In genomic region chr4:113447695-113448265, GRCh38 we compare ENCODE assay signal across 13 cellular contexts.
DNase-seq lines count a peak whose midpoint lies in the region; ATAC-seq, FAIRE-seq and TF ChIP-seq lines count a peak whose summit lies in the region.
"Had no signal": no experiment of that assay in that cellular context is flagged by ENCODE, and none has a peak within 500 bp of the region (broad histone marks: within the 10 kb centered on the region; RNA-seq: fewer than 3 reads in every experiment).

No MANE protein-coding gene starts in this region.

- DNase-seq in activated CD4-positive, alpha-beta T cell treated with anti-CD3 and anti-CD28 coated beads for 36 hours: peak; percentile 64
- DNase-seq in activated CD4-positive, alpha-beta T cell treated with anti-CD3 and anti-CD28 coated beads for 1 hour: no peak
- no peak for DNase-seq in epithelial cell of prostate (ENCODE audit: low read depth, low spot score)
- DNase-seq in stimulated activated CD4-positive, alpha-beta T cell treated with anti-CD3 and anti-CD28 coated beads, TNF-alpha, amount 100 ng/mL, for 24 hours (ENCODE audit: low read depth in 3 of 3): peak in 2 of 3 experiments; percentile 18 to 24
- no peak for DNase-seq in NCI-H446 treated with DMSO at 0.1 percent for 48 hours (lab: John Stamatoyannopoulos, UW)
- DNase-seq in NCI-H128 (lab: John Stamatoyannopoulos, UW; ENCODE audit: unreplicated experiment): no peak
- DNase-seq in kidney: no peak
- DNase-seq: activated CD8-positive, alpha-beta memory T cell treated with anti-CD3 and anti-CD28 coated beads, Interleukin-2, amount 10 ng/mL, durations not matched to agents 7 days and 5 days; HFFc6; MG63; SHP77 had no signal

- CTCF ChIA-PET in activated CD4-positive, alpha-beta T cell treated with anti-CD3 and anti-CD28 coated beads for 36 hours (lab: Charles Lee): interaction anchor here (0.9 to 1.5 kb wide), 3 partner anchors 24 to 235 kb away, joined by 3 to 4 read pairs (median 3); no protein-coding TSS in a partner anchor

- intact Hi-C loops in activated CD4-positive, alpha-beta T cell treated with anti-CD3 and anti-CD28 coated beads for 36 hours (cut with DNase I, micrococcal nuclease): loop anchor here (2.0 to 10.0 kb wide), 6 partner anchors 93 to 375 kb away; partner anchors contain the start of gene CAMK2D (in 1 of the 2)
- intact Hi-C loops in kidney (cut with DNase I): no loop called here

- POLR2A ChIA-PET in activated CD4-positive, alpha-beta T cell treated with anti-CD3 and anti-CD28 coated beads for 36 hours (lab: Charles Lee): no interaction called here

- H3K9me3 ChIP-seq in kidney (ENCODE audit: control insufficient read depth in 1 of 2, low read length in 2 of 2): peaks cover 0 to 4% of the 10 kb centered on the region in 2 donors

- H3K27ac Mint-ChIP-seq in activated CD4-positive, alpha-beta T cell treated with anti-CD3 and anti-CD28 coated beads for 36 hours: no peak overlapping the region
- H3K27ac Mint-ChIP-seq: activated CD8-positive, alpha-beta memory T cell treated with anti-CD3 and anti-CD28 coated beads, Interleukin-2, amount 10 ng/mL, durations not matched to agents 7 days and 5 days; HFFc6 had no signal

- H3K4me1 Mint-ChIP-seq in activated CD4-positive, alpha-beta T cell treated with anti-CD3 and anti-CD28 coated beads for 36 hours: peaks cover 28% of the 10 kb centered on the region

- H3K36me3 ChIP-seq in kidney (ENCODE audit: control insufficient read depth in 1 of 2, insufficient read depth in 2 of 2, low read length in 2 of 2): no peaks in the 10 kb centered on the region
- H3K36me3 ChIP-seq: MG63 had no signal

- H3K4me3 Mint-ChIP-seq in activated CD4-positive, alpha-beta T cell treated with anti-CD3 and anti-CD28 coated beads for 36 hours: no peak overlapping the region
- H3K4me3 Mint-ChIP-seq: activated CD8-positive, alpha-beta memory T cell treated with anti-CD3 and anti-CD28 coated beads, Interleukin-2, amount 10 ng/mL, durations not matched to agents 7 days and 5 days; HFFc6 had no signal

- peak overlapping the region; percentile 87 for H3K27ac ChIP-seq in epithelial cell of prostate
- no peak overlapping the region for H3K27ac ChIP-seq in kidney (ENCODE audit: low read depth in 2 of 2, low read length in 2 of 2)

- no peak for FAIRE-seq in kidney (lab: Jason Lieb, UNC)
- FAIRE-seq: colon had no signal

- H3K27me3 Mint-ChIP-seq in activated CD4-positive, alpha-beta T cell treated with anti-CD3 and anti-CD28 coated beads for 36 hours: no peaks in the 10 kb centered on the region
- H3K27me3 Mint-ChIP-seq: activated CD8-positive, alpha-beta memory T cell treated with anti-CD3 and anti-CD28 coated beads, Interleukin-2, amount 10 ng/mL, durations not matched to agents 7 days and 5 days had no signal

- TF ChIP-seq CTCF in kidney (IDR thresholded peaks at IDR 0.05; ENCODE audit: borderline replicate concordance, extremely low read depth, insufficient read depth): no peak

- H3K9ac ChIP-seq in kidney (ENCODE audit: low read length in 2 of 2): no peak overlapping the region

- H3K4me3 ChIP-seq in kidney (ENCODE audit: low read length in 2 of 2): peak overlapping the region in 1 of 2 donors; percentile 7
- H3K4me3 ChIP-seq: MG63 had no signal

- peaks cover 13% of the 10 kb centered on the region for H3K36me3 Mint-ChIP-seq in activated CD4-positive, alpha-beta T cell treated with anti-CD3 and anti-CD28 coated beads for 36 hours (ENCODE audit: low read depth)

- peaks cover 8% of the 10 kb centered on the region for H3K9me3 Mint-ChIP-seq in activated CD4-positive, alpha-beta T cell treated with anti-CD3 and anti-CD28 coated beads for 36 hours (ENCODE audit: low read depth)
- H3K9me3 Mint-ChIP-seq: HFFc6 had no signal

- H3K4me1 ChIP-seq in kidney (ENCODE audit: control insufficient read depth in 1 of 2, insufficient read depth in 1 of 2, low read depth in 1 of 2, low read length in 2 of 2): no peaks in the 10 kb centered on the region

- ATAC-seq in activated CD4-positive, alpha-beta T cell treated with anti-CD3 and anti-CD28 coated beads for 36 hours: peak; percentile 64
- peak; percentile 73 for ATAC-seq in HG02759 (IDR thresholded peaks at IDR 0.05; ENCODE audit: unreplicated experiment)
- ATAC-seq: activated CD8-positive, alpha-beta memory T cell treated with anti-CD3 and anti-CD28 coated beads, Interleukin-2, amount 10 ng/mL, durations not matched to agents 7 days and 5 days had no signal

Comparison
In these comparisons a context has a peak if more than half of its experiments do, and no peak if none do; other contexts are left out.
1. DNase-seq: peak in activated CD4-positive, alpha-beta T cell treated with anti-CD3 and anti-CD28 coated beads for 36 hours (single experiment) and stimulated activated CD4-positive, alpha-beta T cell treated with anti-CD3 and anti-CD28 coated beads, TNF-alpha, amount 100 ng/mL, for 24 hours (2 of 3); none in activated CD4-positive, alpha-beta T cell treated with anti-CD3 and anti-CD28 coated beads for 1 hour (single experiment), epithelial cell of prostate (single experiment), NCI-H446 treated with DMSO at 0.1 percent for 48 hours (single experiment), NCI-H128 (single experiment) and kidney (single experiment).